ENCODE assay signal across 32 cellular contexts in the genomic region with DNA sequence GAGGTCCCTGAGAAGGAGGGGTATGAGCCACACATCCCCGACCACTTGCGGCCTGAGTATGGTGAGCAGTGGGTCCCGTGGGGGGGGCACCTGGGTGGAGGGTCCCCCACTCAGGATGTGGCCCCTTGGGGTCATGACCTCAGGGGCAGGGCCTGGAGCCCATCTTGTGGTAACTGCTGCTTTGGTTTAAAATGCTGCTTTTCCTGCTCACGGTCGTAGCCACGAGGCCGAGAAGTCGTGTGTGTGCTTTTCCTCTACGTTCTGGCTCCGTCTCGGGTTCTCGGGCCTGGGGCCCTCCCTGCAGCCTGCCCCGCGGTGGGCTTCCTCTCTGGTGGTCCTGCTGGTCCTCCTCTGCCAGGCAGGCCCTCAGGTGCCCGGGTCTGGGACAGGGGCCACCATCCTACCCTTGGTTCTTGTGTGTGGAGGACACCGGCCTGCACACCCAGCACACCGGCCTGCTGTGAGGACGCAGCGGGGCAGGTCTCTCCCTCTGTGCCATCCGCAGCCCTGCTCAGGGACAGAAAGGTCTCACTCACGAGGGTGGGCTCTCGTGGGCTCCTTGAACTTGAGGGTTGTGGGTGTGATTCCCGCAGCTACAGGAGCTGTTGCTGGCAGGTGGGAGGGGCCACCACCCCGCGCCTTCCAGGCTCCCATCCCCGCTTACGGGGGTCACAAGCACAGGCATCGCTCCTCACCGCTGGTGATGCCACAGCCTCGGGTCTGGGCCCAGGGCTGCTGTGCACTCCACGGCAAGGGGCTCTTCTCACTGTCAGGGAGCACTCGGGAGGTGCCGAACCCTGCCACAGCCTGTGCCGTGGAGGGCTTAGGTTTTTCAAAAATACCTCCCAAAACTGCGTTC. TPM values are rescaled to one million over a fixed set of nuclear protein-coding genes. Genes with fewer than 3 reads are reported as not detected.
A peak's percentile ranks its signal among the peaks of the same experiment; 100 is the strongest.
DNase-seq lines count a peak whose midpoint lies in the region; ATAC-seq and TF ChIP-seq lines count a peak whose summit lies in the region.
"Had no signal": no experiment of that assay in that cellular context is flagged by ENCODE, and none has a peak within 500 bp of the region (broad histone marks: within the 10 kb centered on the region; RNA-seq: fewer than 3 reads in every experiment).

No MANE protein-coding gene starts in this region.

- H3K27me3 Mint-ChIP-seq in CD14-positive monocyte (ENCODE audit: low read depth in 3 of 3), result peaks cover 0 to 3% (median 2%) of the 10 kb centered on the region in 3 donors
- H3K27me3 Mint-ChIP-seq: activated CD8-positive, alpha-beta T cell treated with anti-CD3 and anti-CD28 coated beads for 36 hours had no signal

- intact Hi-C loops in CD14-positive monocyte (cut with micrococcal nuclease), result no loop called here
- intact Hi-C loops in left ventricle myocardium inferior (cut with micrococcal nuclease), result no loop called here

- H3K4me3 Mint-ChIP-seq in CD14-positive monocyte, result no peak overlapping the region
- H3K4me3 Mint-ChIP-seq: activated CD8-positive, alpha-beta T cell treated with anti-CD3 and anti-CD28 coated beads for 36 hours; H9; nephron had no signal

- peaks cover 24 to 77% of the 10 kb centered on the region in 2 donors for H3K36me3 Mint-ChIP-seq in CD14-positive monocyte
- H3K36me3 Mint-ChIP-seq: activated naive CD4-positive, alpha-beta T cell treated with anti-CD3 and anti-CD28 coated beads, Interleukin-2, amount 50 U/mL, for 72 hours had no signal

- H3K4me3 ChIP-seq in RWPE2 (ENCODE audit: severe bottlenecking), result no peak overlapping the region
- no peak overlapping the region for H3K4me3 ChIP-seq in left ventricle myocardium inferior
- H3K4me3 ChIP-seq: colonic mucosa, lung, tibial nerve had no signal

- H3K9me3 Mint-ChIP-seq in CD14-positive monocyte, result peaks cover 0 to 8% (median 4%) of the 10 kb centered on the region in 7 donors
- H3K9me3 Mint-ChIP-seq: activated CD8-positive, alpha-beta T cell treated with anti-CD3 and anti-CD28 coated beads for 36 hours; activated naive CD4-positive, alpha-beta T cell treated with anti-CD3 and anti-CD28 coated beads, Interleukin-2, amount 50 U/mL, for 72 hours; H9; nephron had no signal

- H3K9me3 ChIP-seq in RWPE2 (ENCODE audit: severe bottlenecking), result no peaks in the 10 kb centered on the region
- H3K9me3 ChIP-seq in left ventricle myocardium inferior (replicated peaks), result no peaks in the 10 kb centered on the region
- H3K9me3 ChIP-seq: Caco-2, colonic mucosa, tibial nerve had no signal

- peak; percentile 38 for DNase-seq in CD14-positive monocyte (ENCODE audit: low spot score)
- DNase-seq in RWPE2 (ENCODE audit: low spot score), result peak; percentile 48
- DNase-seq in left ventricle myocardium inferior, result peak; percentile 9
- peak; percentile 47 for DNase-seq in retina
- DNase-seq in SIG-M5 treated with dmso at 0.1 percent for 504 hours (lab: John Stamatoyannopoulos, UW; ENCODE audit: unreplicated experiment), result no peak
- DNase-seq: activated CD4-positive, alpha-beta T cell treated with anti-CD3 and anti-CD28 coated beads for 1 hour; activated CD8-positive, alpha-beta T cell treated with anti-CD3 and anti-CD28 coated beads for 36 hours; anterior cingulate cortex; colonic mucosa; effector memory CD4-positive, alpha-beta T cell; islet precursor cell; NCI-H2227 treated with DMSO at 0.1 percent for 48 hours; PC-3; SHP77; stimulated activated CD4-positive, alpha-beta T cell treated with anti-CD3 and anti-CD28 coated beads, Interleukin-12 subunit alpha, Interleukin-12 subunit beta, amount 100 ng/mL, for 4 hours; stimulated activated CD4-positive, alpha-beta T cell treated with anti-CD3 and anti-CD28 coated beads, Interleukin-4, amount 100 ng/mL, for 1 hour had no signal

- H3K27ac ChIP-seq in RWPE2 (ENCODE audit: poor library complexity, severe bottlenecking) (no peak overlapping the region), left ventricle myocardium inferior (replicated peaks) (no peak overlapping the region)
- H3K27ac ChIP-seq: C4-2B, colonic mucosa, epithelial cell of prostate, parathyroid adenoma, tibial nerve had no signal

- TF ChIP-seq CTCF in CD14-positive monocyte (IDR thresholded peaks at IDR 0.05), result no peak
- TF ChIP-seq CTCF in RWPE2 (IDR thresholded peaks at IDR 0.05; ENCODE audit: poor library complexity, severe bottlenecking), result no peak
- TF ChIP-seq CTCF in left ventricle myocardium inferior (IDR thresholded peaks at IDR 0.05; ENCODE audit: borderline replicate concordance), result no peak

- H3K4me1 Mint-ChIP-seq in CD14-positive monocyte, result no peaks in the 10 kb centered on the region
- H3K4me1 Mint-ChIP-seq: nephron had no signal

- H3K27me3 ChIP-seq in RWPE2 (ENCODE audit: insufficient read depth, poor library complexity, severe bottlenecking) (no peaks in the 10 kb centered on the region), left ventricle myocardium inferior (ENCODE audit: low read depth) (no peaks in the 10 kb centered on the region)
- H3K27me3 ChIP-seq: colonic mucosa, tibial nerve had no signal

- H3K27ac Mint-ChIP-seq in CD14-positive monocyte, result no peak overlapping the region
- H3K27ac Mint-ChIP-seq: activated CD8-positive, alpha-beta T cell treated with anti-CD3 and anti-CD28 coated beads for 36 hours; activated naive CD4-positive, alpha-beta T cell treated with anti-CD3 and anti-CD28 coated beads, Interleukin-2, amount 50 U/mL, for 72 hours; nephron had no signal

- ATAC-seq in RWPE2 (ENCODE audit: low read depth) (no peak), HG02759 (IDR thresholded peaks at IDR 0.05; ENCODE audit: unreplicated experiment) (no peak), HG03039 (IDR thresholded peaks at IDR 0.05; ENCODE audit: unreplicated experiment) (no peak)
- ATAC-seq: activated CD8-positive, alpha-beta T cell treated with anti-CD3 and anti-CD28 coated beads for 36 hours; activated naive CD4-positive, alpha-beta T cell treated with anti-CD3 and anti-CD28 coated beads, Interleukin-2, amount 50 U/mL, for 72 hours; PC-3; right cardiac atrium had no signal

- H3K4me1 ChIP-seq in RWPE2 (ENCODE audit: insufficient read depth, poor library complexity, severe bottlenecking) (no peaks in the 10 kb centered on the region), left ventricle myocardium inferior (no peaks in the 10 kb centered on the region)
- H3K4me1 ChIP-seq: Caco-2, colonic mucosa, parathyroid adenoma had no signal

- H3K36me3 ChIP-seq in RWPE2 (ENCODE audit: low read depth) (no peaks in the 10 kb centered on the region), left ventricle myocardium inferior (peaks cover 28% of the 10 kb centered on the region)
- H3K36me3 ChIP-seq: colonic mucosa had no signal

RNA-seq across cellular contexts. Expression of a gene that starts 19.6 kb away (rescaled TPM):
- polyA plus RNA-seq in CD14-positive monocyte, result 1 to 10 TPM; 2.6 to 4.8 TPM
- 5.9 TPM for total RNA-seq in left ventricle myocardium inferior

RNA-seq across cellular contexts. Expression of a gene that starts 39.6 kb away (rescaled TPM):
- not detected for polyA plus RNA-seq in CD14-positive monocyte
- total RNA-seq in left ventricle myocardium inferior, result not detected
- total RNA-seq: activated CD8-positive, alpha-beta T cell treated with anti-CD3 and anti-CD28 coated beads for 36 hours; activated naive CD4-positive, alpha-beta T cell treated with anti-CD3 and anti-CD28 coated beads, Interleukin-2, amount 50 U/mL, for 72 hours; Caco-2; colonic mucosa; glomerular endothelial cell; H9; LHCN-M2; lung; mononuclear cell; PC-3; right cardiac atrium; T-helper 2 cell treated with Interferon-gamma antibody and Interleukin-4, amounts not matched to agents 100 ng/mL and 5 ng/mL, for 36 hours; tibial nerve had no signal
- polyA plus RNA-seq: lung, right cardiac atrium had no signal
